ENCODE assay signal across 1 cellular context in the genomic region with DNA sequence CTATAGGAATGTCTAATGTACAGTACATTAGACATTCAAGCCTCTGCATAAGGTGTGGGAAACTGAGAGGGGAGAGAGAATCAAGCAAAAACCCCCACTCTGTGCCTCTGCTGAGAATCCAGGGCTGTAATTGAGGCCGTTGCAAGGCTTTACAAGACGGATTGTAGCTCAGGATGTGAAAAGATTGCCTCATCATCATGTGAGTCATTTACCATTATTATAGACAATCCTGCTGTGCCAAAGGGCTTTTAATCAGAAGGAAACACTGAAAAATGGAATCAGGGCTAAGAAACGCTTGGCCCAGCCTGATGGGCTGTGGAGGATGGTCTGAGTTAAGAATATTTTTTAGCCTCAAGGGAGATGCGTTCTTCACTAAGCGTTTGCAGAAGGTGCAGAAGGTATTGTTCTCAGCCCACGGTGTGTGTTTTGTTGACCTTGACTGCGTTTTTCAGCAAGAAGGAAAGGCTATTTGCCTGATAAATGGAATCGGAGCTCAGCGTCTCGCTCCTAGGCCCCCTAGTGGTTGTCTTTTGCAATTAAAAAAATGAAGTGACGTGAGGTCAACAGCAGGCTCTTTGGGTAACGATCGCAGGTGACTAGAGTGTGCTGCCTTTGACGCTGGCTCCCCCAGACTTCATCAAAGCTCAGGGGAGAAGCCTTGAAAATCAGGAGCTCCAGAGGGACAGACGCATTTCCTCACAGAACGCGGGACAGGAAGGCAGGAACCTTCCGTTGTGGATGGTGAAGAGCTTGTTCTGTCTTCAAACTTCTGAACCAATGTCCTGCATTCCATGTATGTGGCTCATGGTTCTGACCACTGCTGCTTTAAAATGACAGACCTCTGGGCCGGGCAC.
TF ChIP-seq lines count a peak whose summit lies in the region.

No MANE protein-coding gene starts in this region.

TF ChIP-seq in HepG2, 621 proteins besides CTCF, POLR2A, EP300 and RAD21 (continued from another document and continues in another):
- TF ChIP-seq POLR2AphosphoS5 (IDR thresholded peaks at IDR 0.05; ENCODE audit: low read depth, low read length) (no peak), NBN (conservative IDR thresholded peaks at IDR 0.05) (no peak), ATM (IDR thresholded peaks at IDR 0.05; ENCODE audit: borderline replicate concordance) (no peak), MTF1 (CRISPR knock-in tag; IDR thresholded peaks at IDR 0.05) (no peak), ISL2 (CRISPR knock-in tag; IDR thresholded peaks at IDR 0.05) (no peak), ZFP37 (CRISPR knock-in tag; IDR thresholded peaks at IDR 0.05; ENCODE audit: borderline replicate concordance) (no peak), RXRB (CRISPR knock-in tag; IDR thresholded peaks at IDR 0.05; ENCODE audit: borderline replicate concordance) (peak; percentile 51), TCF7L2 (IDR thresholded peaks at IDR 0.05; ENCODE audit: low read depth, low read length) (no peak), POGZ (CRISPR knock-in tag; IDR thresholded peaks at IDR 0.05) (no peak), JARID2 (CRISPR knock-in tag; IDR thresholded peaks at IDR 0.05; ENCODE audit: insufficient replicate concordance) (no peak), NAIF1 (CRISPR knock-in tag; IDR thresholded peaks at IDR 0.05; ENCODE audit: borderline replicate concordance) (no peak), ZNF432 (CRISPR knock-in tag; IDR thresholded peaks at IDR 0.05; ENCODE audit: borderline replicate concordance) (no peak), ZNF280B (CRISPR knock-in tag; IDR thresholded peaks at IDR 0.05; ENCODE audit: borderline replicate concordance) (no peak), ZNF282 (IDR thresholded peaks at IDR 0.05; ENCODE audit: partially characterized antibody) (no peak), NR2F2 (IDR thresholded peaks at IDR 0.05; ENCODE audit: borderline replicate concordance, low read depth) (no peak), PATZ1 (CRISPR knock-in tag; IDR thresholded peaks at IDR 0.05) (no peak), FOXA1 (IDR thresholded peaks at IDR 0.05) (no peak), FOXA1 (CRISPR knock-in tag; IDR thresholded peaks at IDR 0.05) (peak; percentile 17; the same call in 1 of the 2 replicates), ARID3A (IDR thresholded peaks at IDR 0.05; ENCODE audit: low read depth, low read length) (peak; percentile 62; the same call in 1 of the 2 replicates), TBL1XR1 (IDR thresholded peaks at IDR 0.05; ENCODE audit: borderline replicate concordance, low read length, partially characterized antibody) (no peak), HMGXB4 (CRISPR knock-in tag; IDR thresholded peaks at IDR 0.05; ENCODE audit: borderline replicate concordance in 1 of 2, low read depth in 1 of 2) (0 out of 4 replicates have a peak, but pooled peaks have one; percentile 24 to 36), SOX5 (CRISPR knock-in tag; IDR thresholded peaks at IDR 0.05; ENCODE audit: borderline replicate concordance) (0 out of 2 replicates have a peak, but pooled peaks have one; percentile 15), KMT2B (CRISPR knock-in tag; IDR thresholded peaks at IDR 0.05) (no peak), ZBTB8A (CRISPR knock-in tag; IDR thresholded peaks at IDR 0.05; ENCODE audit: borderline replicate concordance, low read depth) (no peak), SOX13 (IDR thresholded peaks at IDR 0.05) (no peak), SOX13 (CRISPR knock-in tag; conservative IDR thresholded peaks at IDR 0.05 in 1 of 2, IDR thresholded peaks at IDR 0.05 in 1 of 2) (peak in 1 of 2 experiments; percentile 37; a peak in 1 of 4 replicates), FOXC1 (CRISPR knock-in tag; IDR thresholded peaks at IDR 0.05; ENCODE audit: borderline replicate concordance) (no peak), ZNF784 (CRISPR knock-in tag; IDR thresholded peaks at IDR 0.05; ENCODE audit: borderline replicate concordance) (no peak), ZNF501 (CRISPR knock-in tag; IDR thresholded peaks at IDR 0.05) (0 out of 2 replicates have a peak, but pooled peaks have one; percentile 14)
- TF ChIP-seq, protein P1, sequence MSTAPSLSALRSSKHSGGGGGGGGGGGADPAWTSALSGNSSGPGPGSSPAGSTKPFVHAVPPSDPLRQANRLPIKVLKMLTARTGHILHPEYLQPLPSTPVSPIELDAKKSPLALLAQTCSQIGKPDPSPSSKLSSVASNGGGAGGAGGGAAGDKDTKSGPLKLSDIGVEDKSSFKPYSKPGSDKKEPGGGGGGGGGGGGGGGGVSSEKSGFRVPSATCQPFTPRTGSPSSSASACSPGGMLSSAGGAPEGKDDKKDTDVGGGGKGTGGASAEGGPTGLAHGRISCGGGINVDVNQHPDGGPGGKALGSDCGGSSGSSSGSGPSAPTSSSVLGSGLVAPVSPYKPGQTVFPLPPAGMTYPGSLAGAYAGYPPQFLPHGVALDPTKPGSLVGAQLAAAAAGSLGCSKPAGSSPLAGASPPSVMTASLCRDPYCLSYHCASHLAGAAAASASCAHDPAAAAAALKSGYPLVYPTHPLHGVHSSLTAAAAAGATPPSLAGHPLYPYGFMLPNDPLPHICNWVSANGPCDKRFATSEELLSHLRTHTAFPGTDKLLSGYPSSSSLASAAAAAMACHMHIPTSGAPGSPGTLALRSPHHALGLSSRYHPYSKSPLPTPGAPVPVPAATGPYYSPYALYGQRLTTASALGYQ (CRISPR knock-in tag; IDR thresholded peaks at IDR 0.05): no peak
- TF ChIP-seq, protein P2, sequence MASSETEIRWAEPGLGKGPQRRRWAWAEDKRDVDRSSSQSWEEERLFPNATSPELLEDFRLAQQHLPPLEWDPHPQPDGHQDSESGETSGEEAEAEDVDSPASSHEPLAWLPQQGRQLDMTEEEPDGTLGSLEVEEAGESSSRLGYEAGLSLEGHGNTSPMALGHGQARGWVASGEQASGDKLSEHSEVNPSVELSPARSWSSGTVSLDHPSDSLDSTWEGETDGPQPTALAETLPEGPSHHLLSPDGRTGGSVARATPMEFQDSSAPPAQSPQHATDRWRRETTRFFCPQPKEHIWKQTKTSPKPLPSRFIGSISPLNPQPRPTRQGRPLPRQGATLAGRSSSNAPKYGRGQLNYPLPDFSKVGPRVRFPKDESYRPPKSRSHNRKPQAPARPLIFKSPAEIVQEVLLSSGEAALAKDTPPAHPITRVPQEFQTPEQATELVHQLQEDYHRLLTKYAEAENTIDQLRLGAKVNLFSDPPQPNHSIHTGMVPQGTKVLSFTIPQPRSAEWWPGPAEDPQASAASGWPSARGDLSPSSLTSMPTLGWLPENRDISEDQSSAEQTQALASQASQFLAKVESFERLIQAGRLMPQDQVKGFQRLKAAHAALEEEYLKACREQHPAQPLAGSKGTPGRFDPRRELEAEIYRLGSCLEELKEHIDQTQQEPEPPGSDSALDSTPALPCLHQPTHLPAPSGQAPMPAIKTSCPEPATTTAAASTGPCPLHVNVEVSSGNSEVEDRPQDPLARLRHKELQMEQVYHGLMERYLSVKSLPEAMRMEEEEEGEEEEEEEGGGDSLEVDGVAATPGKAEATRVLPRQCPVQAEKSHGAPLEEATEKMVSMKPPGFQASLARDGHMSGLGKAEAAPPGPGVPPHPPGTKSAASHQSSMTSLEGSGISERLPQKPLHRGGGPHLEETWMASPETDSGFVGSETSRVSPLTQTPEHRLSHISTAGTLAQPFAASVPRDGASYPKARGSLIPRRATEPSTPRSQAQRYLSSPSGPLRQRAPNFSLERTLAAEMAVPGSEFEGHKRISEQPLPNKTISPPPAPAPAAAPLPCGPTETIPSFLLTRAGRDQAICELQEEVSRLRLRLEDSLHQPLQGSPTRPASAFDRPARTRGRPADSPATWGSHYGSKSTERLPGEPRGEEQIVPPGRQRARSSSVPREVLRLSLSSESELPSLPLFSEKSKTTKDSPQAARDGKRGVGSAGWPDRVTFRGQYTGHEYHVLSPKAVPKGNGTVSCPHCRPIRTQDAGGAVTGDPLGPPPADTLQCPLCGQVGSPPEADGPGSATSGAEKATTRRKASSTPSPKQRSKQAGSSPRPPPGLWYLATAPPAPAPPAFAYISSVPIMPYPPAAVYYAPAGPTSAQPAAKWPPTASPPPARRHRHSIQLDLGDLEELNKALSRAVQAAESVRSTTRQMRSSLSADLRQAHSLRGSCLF (CRISPR knock-in tag; IDR thresholded peaks at IDR 0.05; ENCODE audit: borderline replicate concordance): no peak
- TF ChIP-seq, protein P3, sequence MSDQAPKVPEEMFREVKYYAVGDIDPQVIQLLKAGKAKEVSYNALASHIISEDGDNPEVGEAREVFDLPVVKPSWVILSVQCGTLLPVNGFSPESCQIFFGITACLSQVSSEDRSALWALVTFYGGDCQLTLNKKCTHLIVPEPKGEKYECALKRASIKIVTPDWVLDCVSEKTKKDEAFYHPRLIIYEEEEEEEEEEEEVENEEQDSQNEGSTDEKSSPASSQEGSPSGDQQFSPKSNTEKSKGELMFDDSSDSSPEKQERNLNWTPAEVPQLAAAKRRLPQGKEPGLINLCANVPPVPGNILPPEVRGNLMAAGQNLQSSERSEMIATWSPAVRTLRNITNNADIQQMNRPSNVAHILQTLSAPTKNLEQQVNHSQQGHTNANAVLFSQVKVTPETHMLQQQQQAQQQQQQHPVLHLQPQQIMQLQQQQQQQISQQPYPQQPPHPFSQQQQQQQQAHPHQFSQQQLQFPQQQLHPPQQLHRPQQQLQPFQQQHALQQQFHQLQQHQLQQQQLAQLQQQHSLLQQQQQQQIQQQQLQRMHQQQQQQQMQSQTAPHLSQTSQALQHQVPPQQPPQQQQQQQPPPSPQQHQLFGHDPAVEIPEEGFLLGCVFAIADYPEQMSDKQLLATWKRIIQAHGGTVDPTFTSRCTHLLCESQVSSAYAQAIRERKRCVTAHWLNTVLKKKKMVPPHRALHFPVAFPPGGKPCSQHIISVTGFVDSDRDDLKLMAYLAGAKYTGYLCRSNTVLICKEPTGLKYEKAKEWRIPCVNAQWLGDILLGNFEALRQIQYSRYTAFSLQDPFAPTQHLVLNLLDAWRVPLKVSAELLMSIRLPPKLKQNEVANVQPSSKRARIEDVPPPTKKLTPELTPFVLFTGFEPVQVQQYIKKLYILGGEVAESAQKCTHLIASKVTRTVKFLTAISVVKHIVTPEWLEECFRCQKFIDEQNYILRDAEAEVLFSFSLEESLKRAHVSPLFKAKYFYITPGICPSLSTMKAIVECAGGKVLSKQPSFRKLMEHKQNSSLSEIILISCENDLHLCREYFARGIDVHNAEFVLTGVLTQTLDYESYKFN (CRISPR knock-in tag; conservative IDR thresholded peaks at IDR 0.05): no peak
- TF ChIP-seq, protein P4, sequence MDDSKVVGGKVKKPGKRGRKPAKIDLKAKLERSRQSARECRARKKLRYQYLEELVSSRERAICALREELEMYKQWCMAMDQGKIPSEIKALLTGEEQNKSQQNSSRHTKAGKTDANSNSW (CRISPR knock-in tag; IDR thresholded peaks at IDR 0.05; ENCODE audit: borderline replicate concordance): no peak
